ENCODE assay signal across 25 cellular contexts in the genomic region with DNA sequence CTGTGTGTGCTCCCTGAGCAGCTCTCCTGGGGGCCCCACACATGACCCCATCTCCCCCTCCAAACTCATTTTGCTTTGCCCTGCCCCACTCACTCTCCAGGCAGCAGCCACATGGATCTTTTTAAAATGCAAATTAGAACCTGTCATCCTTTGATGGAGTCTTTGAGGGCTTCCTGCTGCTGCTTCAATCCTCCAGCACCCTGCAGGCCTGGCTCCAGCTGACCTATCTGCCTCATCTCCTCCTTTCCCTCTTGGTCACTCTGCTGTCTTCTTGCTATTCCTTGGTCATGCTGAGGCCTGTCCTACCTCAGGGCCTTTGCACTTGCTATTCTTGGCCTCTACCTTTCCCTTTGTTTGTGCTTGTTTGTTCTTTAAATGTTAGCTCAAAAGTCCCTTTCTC. TPM values are rescaled to one million over a fixed set of nuclear protein-coding genes. Genes with fewer than 3 reads are reported as not detected.
DNase-seq lines count a peak whose midpoint lies in the region; ATAC-seq and TF ChIP-seq lines count a peak whose summit lies in the region.
"Had no signal": no experiment of that assay in that cellular context is flagged by ENCODE, and none has a peak within 500 bp of the region (broad histone marks: within the 10 kb centered on the region; RNA-seq: fewer than 3 reads in every experiment).

No MANE protein-coding gene starts in this region.

- no peak overlapping the region for H2AFZ ChIP-seq in H9 (ENCODE audit: low read length)

- no peak overlapping the region for H4K5ac ChIP-seq in H9 (ENCODE audit: insufficient read length, low read depth, low read length)

- no peaks in the 10 kb centered on the region; the same call in 1 of the 2 replicates for H3K27me3 Mint-ChIP-seq in H9 (ENCODE audit: low read depth)
- H3K27me3 Mint-ChIP-seq: activated CD4-positive, alpha-beta T cell treated with anti-CD3 and anti-CD28 coated beads, Interleukin-2, amount 10 ng/mL, durations not matched to agents 7 days and 5 days; activated CD8-positive, alpha-beta memory T cell treated with anti-CD3 and anti-CD28 coated beads, Interleukin-2, amount 10 ng/mL, durations not matched to agents 7 days and 5 days; IgD-negative memory B cell had no signal

- no peaks in the 10 kb centered on the region for H4K20me1 ChIP-seq in H9 (ENCODE audit: control insufficient read depth, insufficient read depth, insufficient read length)

- ATAC-seq in right lobe of liver (no peak), HG03520 (IDR thresholded peaks at IDR 0.05; ENCODE audit: unreplicated experiment) (no peak)
- ATAC-seq in stimulated activated effector memory CD8-positive, alpha-beta T cell treated with anti-CD3 and anti-CD28 coated beads, Interleukin-12 subunit alpha, Interleukin-12 subunit beta, amount 100 ng/mL, for 72 hours: no peak
- ATAC-seq: activated CD8-positive, alpha-beta memory T cell treated with anti-CD3 and anti-CD28 coated beads, Interleukin-2, amount 10 ng/mL, durations not matched to agents 7 days and 5 days; activated T-cell treated with anti-CD3 and anti-CD28 coated beads, Interleukin-2, amount 50 U/mL, for 72 hours; HCT116; left lung; mucosa of descending colon had no signal

- H3K27ac Mint-ChIP-seq in H9: peak overlapping the region; percentile 2 to 31 (median 13); a peak in 3 of 7 replicates
- peak overlapping the region; percentile 11 for H3K27ac Mint-ChIP-seq in stimulated activated effector memory CD8-positive, alpha-beta T cell treated with anti-CD3 and anti-CD28 coated beads, Interleukin-12 subunit alpha, Interleukin-12 subunit beta, amount 100 ng/mL, for 72 hours
- H3K27ac Mint-ChIP-seq: activated CD4-positive, alpha-beta T cell treated with anti-CD3 and anti-CD28 coated beads, Interleukin-2, amount 10 ng/mL, durations not matched to agents 7 days and 5 days; activated CD8-positive, alpha-beta memory T cell treated with anti-CD3 and anti-CD28 coated beads, Interleukin-2, amount 10 ng/mL, durations not matched to agents 7 days and 5 days; activated naive CD4-positive, alpha-beta T cell treated with anti-CD3 and anti-CD28 coated beads for 36 hours; activated T-cell treated with anti-CD3 and anti-CD28 coated beads, Interleukin-2, amount 50 U/mL, for 72 hours; IgD-negative memory B cell; nephron progenitor cell; T-helper 2 cell treated with Interferon-gamma antibody and Interleukin-4, amounts not matched to agents 5 μg/mL and 100 μg/mL, for 36 hours had no signal

- peaks cover 3% of the 10 kb centered on the region for H3K23me2 ChIP-seq in H9 (ENCODE audit: insufficient read length, low read depth, low read length, poor library complexity, severe bottlenecking)

- no peak for DNase-seq in H9
- no peak for DNase-seq in RWPE1 (ENCODE audit: low spot score)
- DNase-seq in right lobe of liver: no peak
- no peak for DNase-seq in stimulated activated effector memory CD8-positive, alpha-beta T cell treated with anti-CD3 and anti-CD28 coated beads, Interleukin-12 subunit alpha, Interleukin-12 subunit beta, amount 100 ng/mL, for 72 hours (ENCODE audit: low spot score in 2 of 2)
- no peak for DNase-seq in hippocampal formation (lab: John Stamatoyannopoulos, UW)
- DNase-seq in A673 (ENCODE audit: low spot score): no peak
- DNase-seq: activated CD4-positive, alpha-beta T cell treated with anti-CD3 and anti-CD28 coated beads, Interleukin-2, amount 10 ng/mL, durations not matched to agents 7 days and 5 days; activated CD8-positive, alpha-beta memory T cell treated with anti-CD3 and anti-CD28 coated beads, Interleukin-2, amount 10 ng/mL, durations not matched to agents 7 days and 5 days; activated naive CD4-positive, alpha-beta T cell treated with anti-CD3 and anti-CD28 coated beads for 36 hours; activated T-cell treated with anti-CD3 and anti-CD28 coated beads, Interleukin-2, amount 50 U/mL, for 72 hours; head of caudate nucleus; left lung; mucosa of descending colon; NCI-H1092 treated with DMSO at 0.1 percent for 48 hours; NCI-H2029 treated with DMSO at 0.1 percent for 48 hours; NCI-H226; NCI-H774; nephron progenitor cell had no signal

- no peak overlapping the region for H2BK120ac ChIP-seq in H9 (ENCODE audit: low read depth, low read length, poor library complexity, severe bottlenecking)

- no TSS peak for BruUV-seq in A673 (replicated peaks; lab: Mats Ljungman, UMichigan)

- H3K9me3 ChIP-seq in H9 (ENCODE audit: control insufficient read depth, low read depth, low read length) (no peaks in the 10 kb centered on the region), right lobe of liver (no peaks in the 10 kb centered on the region), A673 (ENCODE audit: low read depth, low read length, poor library complexity, severe bottlenecking) (no peaks in the 10 kb centered on the region)
- H3K9me3 ChIP-seq: left lung, mucosa of descending colon, suprapubic skin had no signal

- POLR2A ChIA-PET in RWPE1 (lab: Yijun Ruan, JAX; ENCODE audit: low non-redundant PET) (no interaction called here), A673 (lab: Charles Lee; ENCODE audit: low non-redundant PET) (no interaction called here)

- H3K79me2 ChIP-seq in H9 (ENCODE audit: insufficient read depth, low read length): no peaks in the 10 kb centered on the region; the same call in 1 of the 2 replicates

- no peak overlapping the region for H3K23ac ChIP-seq in H9 (ENCODE audit: insufficient read length, low read depth, low read length)

- H3K79me1 ChIP-seq in H9 (ENCODE audit: insufficient read depth, low read depth, low read length, poor library complexity, severe bottlenecking): peaks cover 2% of the 10 kb centered on the region

- CTCF ChIA-PET in RWPE1 (lab: Yijun Ruan, JAX): interaction anchor here (1.0 to 1.5 kb wide), 3 partner anchors 13 to 66 kb away, joined by 3 to 5 read pairs (median 4); no protein-coding TSS in a partner anchor
- CTCF ChIA-PET in A673 (lab: Charles Lee): no interaction called here

- no peak overlapping the region for H3T11ph ChIP-seq in H9 (ENCODE audit: low read length)

- TF ChIP-seq POLR2A in right lobe of liver (IDR thresholded peaks at IDR 0.05): no peak

- no peak overlapping the region for H3K4me3 ChIP-seq in right lobe of liver
- H3K4me3 ChIP-seq in A673 (ENCODE audit: low read depth, low read length, poor library complexity, severe bottlenecking): no peak overlapping the region
- H3K4me3 ChIP-seq: left lung, mucosa of descending colon, suprapubic skin had no signal

- H3K9ac ChIP-seq in H9 (ENCODE audit: extremely low read depth, insufficient read length, low read length): no peak overlapping the region

- H3K4me2 ChIP-seq in H9 (ENCODE audit: insufficient read depth, insufficient read length, low read length): no peak overlapping the region

- no peak overlapping the region for H3K18ac ChIP-seq in H9 (ENCODE audit: insufficient read length, low read depth, low read length)

- no peaks in the 10 kb centered on the region for H3K9me3 Mint-ChIP-seq in H9
- H3K9me3 Mint-ChIP-seq in stimulated activated effector memory CD8-positive, alpha-beta T cell treated with anti-CD3 and anti-CD28 coated beads, Interleukin-12 subunit alpha, Interleukin-12 subunit beta, amount 100 ng/mL, for 72 hours: no peaks in the 10 kb centered on the region
- H3K9me3 Mint-ChIP-seq: activated CD4-positive, alpha-beta T cell treated with anti-CD3 and anti-CD28 coated beads, Interleukin-2, amount 10 ng/mL, durations not matched to agents 7 days and 5 days; activated naive CD4-positive, alpha-beta T cell treated with anti-CD3 and anti-CD28 coated beads for 36 hours; activated T-cell treated with anti-CD3 and anti-CD28 coated beads, Interleukin-2, amount 50 U/mL, for 72 hours; IgD-negative memory B cell; nephron progenitor cell; T-helper 2 cell treated with Interferon-gamma antibody and Interleukin-4, amounts not matched to agents 5 μg/mL and 100 μg/mL, for 36 hours had no signal

- H3K27ac ChIP-seq in H9 (ENCODE audit: insufficient read length, low read depth, low read length): no peak overlapping the region
- peak overlapping the region; percentile 47 for H3K27ac ChIP-seq in RWPE1
- H3K27ac ChIP-seq in right lobe of liver: peak overlapping the region in 2 of 3 donors; percentile 57 to 61
- no peak overlapping the region for H3K27ac ChIP-seq in A673 (ENCODE audit: low read depth, low read length, poor library complexity, severe bottlenecking)
- H3K27ac ChIP-seq: C4-2B, left lung, suprapubic skin, VCaP had no signal

- H4K91ac ChIP-seq in H9 (ENCODE audit: insufficient read length, low read depth, low read length): no peak overlapping the region

- H3K36me3 ChIP-seq in right lobe of liver (peaks cover 0 to 35% (median 13%) of the 10 kb centered on the region in 4 donors), A673 (ENCODE audit: insufficient read depth, low read length, poor library complexity, severe bottlenecking) (no peaks in the 10 kb centered on the region)

- H2BK15ac ChIP-seq in H9 (ENCODE audit: low read depth, low read length): no peak overlapping the region

- H2BK5ac ChIP-seq in H9 (ENCODE audit: insufficient read length, low read length): no peak overlapping the region

- H3K4me1 ChIP-seq in H9 (ENCODE audit: insufficient read depth, low read length): peaks cover 5% of the 10 kb centered on the region; the same call in 1 of the 2 replicates
- H3K4me1 ChIP-seq in right lobe of liver: peaks cover 0 to 69% (median 36%) of the 10 kb centered on the region in 4 donors
- peaks cover 12% of the 10 kb centered on the region for H3K4me1 ChIP-seq in A673 (ENCODE audit: insufficient read depth, low read length, poor library complexity, severe bottlenecking)

- H3K27me3 ChIP-seq in H9 (ENCODE audit: insufficient read depth, low read length) (no peaks in the 10 kb centered on the region), right lobe of liver (no peaks in the 10 kb centered on the region), A673 (replicated peaks; ENCODE audit: insufficient read depth, low read depth, low read length, poor library complexity) (no peaks in the 10 kb centered on the region)
- H3K27me3 ChIP-seq: left lung, suprapubic skin had no signal

- no peak overlapping the region for H4K8ac ChIP-seq in H9 (replicated peaks; ENCODE audit: insufficient read length, low read depth, low read length)

- H3K14ac ChIP-seq in H9 (ENCODE audit: insufficient read depth, low read length): no peak overlapping the region

- peak overlapping the region; percentile 7 to 12; a peak in 2 of 5 replicates for H3K4me3 Mint-ChIP-seq in H9
- no peak overlapping the region for H3K4me3 Mint-ChIP-seq in stimulated activated effector memory CD8-positive, alpha-beta T cell treated with anti-CD3 and anti-CD28 coated beads, Interleukin-12 subunit alpha, Interleukin-12 subunit beta, amount 100 ng/mL, for 72 hours
- H3K4me3 Mint-ChIP-seq: activated CD4-positive, alpha-beta T cell treated with anti-CD3 and anti-CD28 coated beads, Interleukin-2, amount 10 ng/mL, durations not matched to agents 7 days and 5 days; activated CD8-positive, alpha-beta memory T cell treated with anti-CD3 and anti-CD28 coated beads, Interleukin-2, amount 10 ng/mL, durations not matched to agents 7 days and 5 days; activated naive CD4-positive, alpha-beta T cell treated with anti-CD3 and anti-CD28 coated beads for 36 hours; activated T-cell treated with anti-CD3 and anti-CD28 coated beads, Interleukin-2, amount 50 U/mL, for 72 hours; IgD-negative memory B cell; nephron progenitor cell; T-helper 2 cell treated with Interferon-gamma antibody and Interleukin-4, amounts not matched to agents 5 μg/mL and 100 μg/mL, for 36 hours had no signal

- intact Hi-C loops in right lobe of liver (cut with DNase I): no loop called here
- intact Hi-C loops in A673 (cut with micrococcal nuclease; ENCODE audit: unreplicated experiment): no loop called here

- H2AK5ac ChIP-seq in H9 (ENCODE audit: insufficient read length, low read length): no peak overlapping the region

- TF ChIP-seq CTCF in H9 (conservative IDR thresholded peaks at IDR 0.05) (no peak), RWPE1 (conservative IDR thresholded peaks at IDR 0.05; ENCODE audit: low read depth) (no peak), right lobe of liver (IDR thresholded peaks at IDR 0.05) (no peak), A673 (conservative IDR thresholded peaks at IDR 0.05; ENCODE audit: low read depth, low read length) (no peak)

- no peak overlapping the region for H3K56ac ChIP-seq in H9 (ENCODE audit: insufficient read length, low read depth, low read length)

- H2BK12ac ChIP-seq in H9 (ENCODE audit: insufficient read length, low read depth, low read length): no peak overlapping the region

- peaks cover 2 to 22% (median 19%) of the 10 kb centered on the region in 3 experiments; a peak in 5 of 7 replicates for H3K36me3 Mint-ChIP-seq in H9 (ENCODE audit: insufficient read depth in 1 of 3, low read depth in 3 of 3)
- H3K36me3 Mint-ChIP-seq in stimulated activated effector memory CD8-positive, alpha-beta T cell treated with anti-CD3 and anti-CD28 coated beads, Interleukin-12 subunit alpha, Interleukin-12 subunit beta, amount 100 ng/mL, for 72 hours: no peaks in the 10 kb centered on the region
- H3K36me3 Mint-ChIP-seq: activated CD8-positive, alpha-beta memory T cell treated with anti-CD3 and anti-CD28 coated beads, Interleukin-2, amount 10 ng/mL, durations not matched to agents 7 days and 5 days had no signal

- H2BK20ac ChIP-seq in H9 (ENCODE audit: low read depth, low read length, poor library complexity, severe bottlenecking): no peak overlapping the region

- H3K4ac ChIP-seq in H9 (ENCODE audit: low read depth, low read length): no peak overlapping the region

- peaks cover 54 to 59% of the 10 kb centered on the region in 2 experiments for H3K4me1 Mint-ChIP-seq in H9
- peaks cover 13% of the 10 kb centered on the region for H3K4me1 Mint-ChIP-seq in stimulated activated effector memory CD8-positive, alpha-beta T cell treated with anti-CD3 and anti-CD28 coated beads, Interleukin-12 subunit alpha, Interleukin-12 subunit beta, amount 100 ng/mL, for 72 hours
- H3K4me1 Mint-ChIP-seq: activated CD4-positive, alpha-beta T cell treated with anti-CD3 and anti-CD28 coated beads, Interleukin-2, amount 10 ng/mL, durations not matched to agents 7 days and 5 days; IgD-negative memory B cell had no signal

RNA-seq across cellular contexts. Expression of a gene that starts 17.9 kb away (rescaled TPM):
- 59.2 and 65.5 TPM in 2 replicates for total RNA-seq in H9 (2021)
- 10 to 100 TPM; 38.1 to 97.5 (median 76.0) TPM for total RNA-seq in right lobe of liver
- total RNA-seq in A673 (2021): 44.0 and 46.7 TPM in 2 replicates

Comparison
In these comparisons a context has a peak if more than half of its experiments do, and no peak if none do; other contexts are left out.
1. H3K27ac ChIP-seq: peak in RWPE1 (single experiment) and right lobe of liver (2 of 3); none in H9 (single experiment) and A673 (single experiment).